Comparison of ENCODE assay signal across 11 cellular contexts in genomic region chr4:76194325-76194724, GRCh38. TPM values are rescaled to one million over a fixed set of nuclear protein-coding genes. Genes with fewer than 3 reads are reported as not detected.
DNase-seq lines count a peak whose midpoint lies in the region; ATAC-seq and TF ChIP-seq lines count a peak whose summit lies in the region.
"Had no signal": no experiment of that assay in that cellular context is flagged by ENCODE, and none has a peak within 500 bp of the region (broad histone marks: within the 10 kb centered on the region; RNA-seq: fewer than 3 reads in every experiment).

No MANE protein-coding gene starts in this region.

- H3K27ac Mint-ChIP-seq in activated naive CD8-positive, alpha-beta T cell treated with anti-CD3 and anti-CD28 coated beads for 36 hours = no peak overlapping the region

- ATAC-seq in HG02885 (IDR thresholded peaks at IDR 0.05; ENCODE audit: poor library complexity, unreplicated experiment) = no peak

- no peak overlapping the region for H3K4me3 Mint-ChIP-seq in activated naive CD8-positive, alpha-beta T cell treated with anti-CD3 and anti-CD28 coated beads for 36 hours

- no peaks in the 10 kb centered on the region for H3K27me3 Mint-ChIP-seq in activated naive CD8-positive, alpha-beta T cell treated with anti-CD3 and anti-CD28 coated beads for 36 hours

- H3K4me3 ChIP-seq in fibroblast of pulmonary artery (replicated peaks; ENCODE audit: low read depth, low read length) = no peak overlapping the region

- peak; percentile 81 for DNase-seq in COLO829 (ENCODE audit: low spot score)
- peak; percentile 62 for DNase-seq in SIG-M5 treated with dmso at 0.1 percent for 504 hours (lab: John Stamatoyannopoulos, UW; ENCODE audit: unreplicated experiment)
- peak; percentile 97 for DNase-seq in fibroblast of pulmonary artery (ENCODE audit: low read depth)
- DNase-seq in renal cortical epithelial cell (ENCODE audit: low read depth) = peak; percentile 98
- DNase-seq in cerebellar cortex (ENCODE audit: low spot score) = no peak
- no peak for DNase-seq in stimulated activated CD4-positive, alpha-beta T cell treated with anti-CD3 and anti-CD28 coated beads, Interleukin-1b, Interleukin-23, amount 100 ng/mL, for 48 hours
- no peak for DNase-seq in activated naive CD8-positive, alpha-beta T cell treated with anti-CD3 and anti-CD28 coated beads for 36 hours
- DNase-seq: activated CD4-positive, alpha-beta T cell treated with anti-CD3 and anti-CD28 coated beads, Interleukin-2, amount 50 U/mL, for 4 hours; NCI-H2029; stimulated activated CD4-positive, alpha-beta T cell treated with anti-CD3 and anti-CD28 coated beads, Interleukin-15, amount 100 ng/mL, for 24 hours had no signal

- peaks cover 32% of the 10 kb centered on the region for H3K36me3 Mint-ChIP-seq in activated naive CD8-positive, alpha-beta T cell treated with anti-CD3 and anti-CD28 coated beads for 36 hours

- TF ChIP-seq CTCF in fibroblast of pulmonary artery (IDR thresholded peaks at IDR 0.05; ENCODE audit: low read length, missing control alignments) = no peak

- peaks cover 3% of the 10 kb centered on the region for H3K9me3 Mint-ChIP-seq in activated naive CD8-positive, alpha-beta T cell treated with anti-CD3 and anti-CD28 coated beads for 36 hours

- peaks cover 17% of the 10 kb centered on the region for H3K4me1 Mint-ChIP-seq in activated naive CD8-positive, alpha-beta T cell treated with anti-CD3 and anti-CD28 coated beads for 36 hours

RNA-seq across cellular contexts. Expression of gene SCARB2, which starts 19.3 kb away (rescaled TPM):
- total RNA-seq in renal cortical epithelial cell = 180 and 259 TPM in 2 replicates
- total RNA-seq in activated naive CD8-positive, alpha-beta T cell treated with anti-CD3 and anti-CD28 coated beads for 36 hours = 1 to 10 TPM; 2.9 to 4.3 TPM

RNA-seq across cellular contexts. Expression of gene NUP54, which starts 46.1 kb away (rescaled TPM):
- 48.6 and 80.7 TPM in 2 replicates for total RNA-seq in renal cortical epithelial cell
- total RNA-seq in activated naive CD8-positive, alpha-beta T cell treated with anti-CD3 and anti-CD28 coated beads for 36 hours = 10 to 100 TPM; 72.1 to 76.2 TPM

RNA-seq across cellular contexts. Expression of gene FAM47E, which starts 57.2 kb away (rescaled TPM):
- total RNA-seq in renal cortical epithelial cell = 1.0 and 5.7 TPM in 2 replicates
- not detected for total RNA-seq in activated naive CD8-positive, alpha-beta T cell treated with anti-CD3 and anti-CD28 coated beads for 36 hours

Comparison
In these comparisons a context has a peak if more than half of its experiments do, and no peak if none do; other contexts are left out.
1. DNase-seq: peak in COLO829 (single experiment), SIG-M5 treated with dmso at 0.1 percent for 504 hours (single experiment), fibroblast of pulmonary artery (single experiment) and renal cortical epithelial cell (single experiment); none in cerebellar cortex (single experiment), stimulated activated CD4-positive, alpha-beta T cell treated with anti-CD3 and anti-CD28 coated beads, Interleukin-1b, Interleukin-23, amount 100 ng/mL, for 48 hours (single experiment) and activated naive CD8-positive, alpha-beta T cell treated with anti-CD3 and anti-CD28 coated beads for 36 hours (single experiment).
2. RNA of gene SCARB2, which starts 19.3 kb away (total RNA-seq): 180 to 259 TPM in renal cortical epithelial cell; 2.9 to 4.3 TPM in activated naive CD8-positive, alpha-beta T cell treated with anti-CD3 and anti-CD28 coated beads for 36 hours; every median in the first group is over 10 times any median in the second.